In the genomic region with DNA sequence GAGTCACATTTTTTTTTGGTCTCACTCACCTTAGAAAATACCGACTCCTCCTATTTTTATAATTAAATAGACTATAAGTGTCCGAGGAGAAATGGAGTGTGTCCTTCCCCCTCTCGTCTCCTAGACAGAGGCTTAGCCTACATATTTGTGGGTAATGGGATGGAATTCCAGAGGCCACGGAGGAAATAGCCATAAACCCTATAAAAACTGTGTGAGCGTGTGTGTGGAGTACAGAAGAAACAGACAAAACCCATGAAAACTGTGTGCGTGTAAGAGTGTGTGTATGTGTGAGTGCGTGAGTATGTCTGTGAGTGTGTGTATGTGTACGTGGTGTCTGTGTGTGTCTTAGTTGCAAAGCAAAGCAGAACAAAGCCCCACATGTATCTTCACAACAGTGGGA, we compare ENCODE assay signal across 17 cellular contexts.
DNase-seq lines count a peak whose midpoint lies in the region; ATAC-seq, FAIRE-seq and TF ChIP-seq lines count a peak whose summit lies in the region.
"Had no signal": no experiment of that assay in that cellular context is flagged by ENCODE, and none has a peak within 500 bp of the region (broad histone marks: within the 10 kb centered on the region; RNA-seq: fewer than 3 reads in every experiment).

No MANE protein-coding gene starts in this region.

- FAIRE-seq in urothelium cell line (lab: Jason Lieb, UNC): no peak
- FAIRE-seq: GM19239 had no signal

- TF ChIP-seq CTCF in HFFc6 (IDR thresholded peaks at IDR 0.05): no peak
- TF ChIP-seq CTCF in astrocyte of the spinal cord (IDR thresholded peaks at IDR 0.05; ENCODE audit: low read depth, low read length): no peak
- no peak for TF ChIP-seq CTCF in stomach (IDR thresholded peaks at IDR 0.05)

- no peak for TF ChIP-seq POLR2A in stomach (IDR thresholded peaks at IDR 0.05)

- no peak for TF ChIP-seq EP300 in stomach (IDR thresholded peaks at IDR 0.05)

- H3K9me3 Mint-ChIP-seq in HFFc6: no peaks in the 10 kb centered on the region

- no peak overlapping the region for H2AK5ac ChIP-seq in mesenchymal stem cell (ENCODE audit: low read length, severe bottlenecking)

- peak overlapping the region in 1 of 2 experiments; percentile 75 for H3K18ac ChIP-seq in mesenchymal stem cell (ENCODE audit: low read depth in 1 of 2, low read length in 2 of 2)

- no peak overlapping the region for H4K91ac ChIP-seq in mesenchymal stem cell (ENCODE audit: low read length)

- no peak overlapping the region for H3K23ac ChIP-seq in mesenchymal stem cell (ENCODE audit: low read length in 2 of 2)

- H2BK12ac ChIP-seq in mesenchymal stem cell (ENCODE audit: low read length in 2 of 2): no peak overlapping the region

- ATAC-seq in GM21423 (IDR thresholded peaks at IDR 0.05; ENCODE audit: unreplicated experiment) (no peak), GM19397 (IDR thresholded peaks at IDR 0.05; ENCODE audit: unreplicated experiment) (no peak)

- H2BK15ac ChIP-seq in mesenchymal stem cell (ENCODE audit: low read depth, poor library complexity, severe bottlenecking): no peak overlapping the region

- peaks cover 24% of the 10 kb centered on the region for H3K4me1 Mint-ChIP-seq in HFFc6 (ENCODE audit: low read depth)

- H3K14ac ChIP-seq in mesenchymal stem cell (ENCODE audit: low read length in 2 of 2): no peak overlapping the region

- no peak overlapping the region for H2BK5ac ChIP-seq in mesenchymal stem cell (ENCODE audit: low read depth, low read length, poor library complexity, severe bottlenecking)

- H3K9ac ChIP-seq in mesenchymal stem cell (ENCODE audit: low read length): no peak overlapping the region
- H3K9ac ChIP-seq: BLaER1 treated with 17β-estradiol and CSF1 and Interleukin-3, amounts not matched to agents 10 nM and 100 nM had no signal

- 70% methylated on average over 6 of the region's 8 CpGs for WGBS in mesenchymal stem cell
- WGBS in stomach, 5 donors: 85 to 95% (median 92%) methylated on average over 8 of the region's 8 CpGs

- H2AFZ ChIP-seq in mesenchymal stem cell (ENCODE audit: low read depth, low read length): no peak overlapping the region
- H2AFZ ChIP-seq: PC-9 had no signal

- H3K4ac ChIP-seq in mesenchymal stem cell (ENCODE audit: low read depth in 1 of 2, low read length in 2 of 2): no peak overlapping the region

- H3K27me3 ChIP-seq in mesenchymal stem cell (ENCODE audit: control insufficient read depth in 1 of 2, insufficient read depth in 1 of 2, low read length in 2 of 2) (peaks cover 0 to 6% of the 10 kb centered on the region in 2 experiments), stomach (no peaks in the 10 kb centered on the region)
- H3K27me3 ChIP-seq in effector memory CD4-positive, alpha-beta T cell (replicated peaks; ENCODE audit: control insufficient read depth, insufficient read depth, low read length, poor library complexity, severe bottlenecking): no peaks in the 10 kb centered on the region
- H3K27me3 ChIP-seq: BLaER1 treated with 17β-estradiol and CSF1 and Interleukin-3, amounts not matched to agents 10 nM and 100 nM had no signal

- intact Hi-C loops in stomach (cut with DNase I; ENCODE audit: low total_unique reads): no loop called here

- in situ Hi-C loops in astrocyte of the spinal cord (cut with HindIII; ENCODE audit: low sequenced_read_pairs): no loop called here

- no peak overlapping the region for H3K4me2 ChIP-seq in mesenchymal stem cell (ENCODE audit: low read length, poor library complexity, severe bottlenecking)
- H3K4me2 ChIP-seq: BLaER1 treated with 17β-estradiol and CSF1 and Interleukin-3, amounts not matched to agents 10 nM and 100 nM; PC-9 had no signal

- peak overlapping the region; percentile 22 for H3K4me3 Mint-ChIP-seq in HFFc6

- H2BK120ac ChIP-seq in mesenchymal stem cell (ENCODE audit: low read depth, low read length): no peak overlapping the region

- H3K27ac ChIP-seq in mesenchymal stem cell (ENCODE audit: low read length, poor library complexity, severe bottlenecking) (no peak overlapping the region), stomach (no peak overlapping the region)
- H3K27ac ChIP-seq in effector memory CD4-positive, alpha-beta T cell (ENCODE audit: insufficient read depth, low read length, poor library complexity, severe bottlenecking): no peak overlapping the region
- H3K27ac ChIP-seq: BLaER1 treated with 17β-estradiol and CSF1 and Interleukin-3, amounts not matched to agents 10 nM and 100 nM; PC-9 had no signal

- H4K8ac ChIP-seq in mesenchymal stem cell (ENCODE audit: low read length): no peak overlapping the region

- H3K36me3 ChIP-seq in mesenchymal stem cell (ENCODE audit: control insufficient read depth in 1 of 2, insufficient read depth in 2 of 2, low read depth in 1 of 2, low read length in 2 of 2) (no peaks in the 10 kb centered on the region), stomach (no peaks in the 10 kb centered on the region)
- no peaks in the 10 kb centered on the region for H3K36me3 ChIP-seq in effector memory CD4-positive, alpha-beta T cell (ENCODE audit: control insufficient read depth, insufficient read depth, low read length)
- H3K36me3 ChIP-seq: BLaER1 treated with 17β-estradiol and CSF1 and Interleukin-3, amounts not matched to agents 10 nM and 100 nM; HAP-1 had no signal

- no peaks in the 10 kb centered on the region for H3K9me3 ChIP-seq in mesenchymal stem cell (ENCODE audit: control insufficient read depth, low read length)
- no peaks in the 10 kb centered on the region for H3K9me3 ChIP-seq in stomach
- no peaks in the 10 kb centered on the region for H3K9me3 ChIP-seq in effector memory CD4-positive, alpha-beta T cell (ENCODE audit: control insufficient read depth, low read length)
- H3K9me3 ChIP-seq: BLaER1 treated with 17β-estradiol and CSF1 and Interleukin-3, amounts not matched to agents 10 nM and 100 nM; HAP-1 had no signal

- H3K27me3 Mint-ChIP-seq in HFFc6 (ENCODE audit: insufficient read depth): no peaks in the 10 kb centered on the region; the same call in none of the 2 replicates

- no peaks in the 10 kb centered on the region for H3K36me3 Mint-ChIP-seq in HFFc6 (ENCODE audit: low read depth)

- H3K79me1 ChIP-seq in mesenchymal stem cell (replicated peaks; ENCODE audit: low read length, poor library complexity, severe bottlenecking): no peaks in the 10 kb centered on the region

- H3K4me3 ChIP-seq in astrocyte of the spinal cord (ENCODE audit: low read depth, low read length): no peak overlapping the region
- no peak overlapping the region for H3K4me3 ChIP-seq in mesenchymal stem cell (ENCODE audit: insufficient read depth in 1 of 2, low read depth in 1 of 2, low read length in 2 of 2)
- no peak overlapping the region for H3K4me3 ChIP-seq in stomach
- no peak overlapping the region for H3K4me3 ChIP-seq in effector memory CD4-positive, alpha-beta T cell (ENCODE audit: insufficient read depth, low read depth, low read length, poor library complexity, severe bottlenecking)
- H3K4me3 ChIP-seq: BLaER1 treated with 17β-estradiol and CSF1 and Interleukin-3, amounts not matched to agents 10 nM and 100 nM; HAP-1; PC-9 had no signal

- H3K27ac Mint-ChIP-seq in HFFc6: peak overlapping the region; percentile 13; the same call in 1 of the 2 replicates

- DNase-seq in HFFc6 (peak; percentile 59), astrocyte of the spinal cord (ENCODE audit: low read depth, low spot score) (peak; percentile 7), mesenchymal stem cell (peak; percentile 49), urothelium cell line (ENCODE audit: low spot score) (peak; percentile 33), stomach (no peak)
- no peak for DNase-seq in effector memory CD4-positive, alpha-beta T cell
- DNase-seq: DND-41, KG1, NCI-H1436 treated with DMSO at 0.1 percent for 48 hours, NCI-H2029 treated with DMSO at 0.1 percent for 48 hours, PC-9, SW 1271 had no signal

- H3K4me1 ChIP-seq in mesenchymal stem cell (ENCODE audit: control insufficient read depth, insufficient read depth, low read depth, low read length): no peaks in the 10 kb centered on the region
- H3K4me1 ChIP-seq in stomach: no peaks in the 10 kb centered on the region
- H3K4me1 ChIP-seq in effector memory CD4-positive, alpha-beta T cell (ENCODE audit: control insufficient read depth, insufficient read depth, low read length, poor library complexity, severe bottlenecking): no peaks in the 10 kb centered on the region
- H3K4me1 ChIP-seq: HAP-1 had no signal

Comparison
In these comparisons a context has a peak if more than half of its experiments do, and no peak if none do; other contexts are left out.
1. DNase-seq: peak in HFFc6 (single experiment), astrocyte of the spinal cord (single experiment), mesenchymal stem cell (single experiment) and urothelium cell line (single experiment); none in stomach (single experiment) and effector memory CD4-positive, alpha-beta T cell (0 of 3).